Comparison of ENCODE assay signal across 3 cellular contexts in genomic region chrX:18906286-18906685, GRCh38.
"Had no signal": no experiment of that assay in that cellular context is flagged by ENCODE, and none has a peak within 500 bp of the region (broad histone marks: within the 10 kb centered on the region; RNA-seq: fewer than 3 reads in every experiment).

No MANE protein-coding gene starts in this region.

- ATAC-seq: GM12878 had no signal

- H3K4me3 ChIP-seq: GM12878 had no signal

- DNase-seq: GDM1, GF-D8 had no signal
